In genomic region chr6:35535847-35536246, GRCh38 we compare ENCODE assay signal across 2 cellular contexts. TPM values are rescaled to one million over a fixed set of nuclear protein-coding genes. Genes with fewer than 3 reads are reported as not detected.
"Had no signal": no experiment of that assay in that cellular context is flagged by ENCODE, and none has a peak within 500 bp of the region (broad histone marks: within the 10 kb centered on the region; RNA-seq: fewer than 3 reads in every experiment).

No MANE protein-coding gene starts in this region.

RNA-seq across cellular contexts. Expression of gene TULP1, which starts 23.2 kb away (rescaled TPM):
- total RNA-seq: G401, GM12878 had no signal
- polyA plus RNA-seq: GM12878 had no signal
